19 cellular contexts compared by ENCODE assay signal in the genomic region with DNA sequence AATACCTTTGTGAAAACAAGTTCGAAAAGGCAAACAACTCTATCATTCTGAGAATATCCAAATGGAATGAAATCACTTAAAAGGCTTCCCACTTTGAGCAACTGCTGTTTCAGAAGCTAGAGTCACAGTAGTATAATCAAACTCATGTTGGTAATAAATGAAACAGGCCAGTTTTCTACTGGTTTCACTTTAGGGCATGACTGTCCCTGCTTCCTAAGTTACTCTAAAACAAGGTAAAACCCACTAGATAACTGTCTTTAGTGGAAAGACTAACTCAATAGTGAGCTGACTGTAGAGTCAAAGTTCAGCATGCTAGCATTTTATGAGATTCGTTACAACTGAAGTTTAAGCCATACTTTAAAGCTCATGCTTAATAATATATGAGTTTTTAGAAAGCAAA. TPM values are rescaled to one million over a fixed set of nuclear protein-coding genes. Genes with fewer than 3 reads are reported as not detected.
DNase-seq lines count a peak whose midpoint lies in the region; ATAC-seq and TF ChIP-seq lines count a peak whose summit lies in the region.
"Had no signal": no experiment of that assay in that cellular context is flagged by ENCODE, and none has a peak within 500 bp of the region (broad histone marks: within the 10 kb centered on the region; RNA-seq: fewer than 3 reads in every experiment).

No MANE protein-coding gene starts in this region.

- no peak overlapping the region for H3K4me2 ChIP-seq in mesenchymal stem cell (ENCODE audit: low read length, poor library complexity, severe bottlenecking)
- H3K4me2 ChIP-seq: KMS-11 had no signal

- peaks cover 20% of the 10 kb centered on the region for H3K36me3 Mint-ChIP-seq in activated CD8-positive, alpha-beta T cell treated with anti-CD3 and anti-CD28 coated beads for 36 hours (ENCODE audit: low read depth)
- H3K36me3 Mint-ChIP-seq in activated CD8-positive, alpha-beta T cell treated with anti-CD3 and anti-CD28 coated beads, Interleukin-2, amount 10 ng/mL, durations not matched to agents 7 days and 5 days (ENCODE audit: low read depth) = peaks cover 37% of the 10 kb centered on the region
- H3K36me3 Mint-ChIP-seq in activated naive CD8-positive, alpha-beta T cell = peaks cover 5% of the 10 kb centered on the region

- H3K27me3 Mint-ChIP-seq in activated CD8-positive, alpha-beta T cell treated with anti-CD3 and anti-CD28 coated beads for 36 hours = no peaks in the 10 kb centered on the region
- H3K27me3 Mint-ChIP-seq in activated CD8-positive, alpha-beta T cell treated with anti-CD3 and anti-CD28 coated beads, Interleukin-2, amount 10 ng/mL, durations not matched to agents 7 days and 5 days (ENCODE audit: low read depth) = no peaks in the 10 kb centered on the region
- H3K27me3 Mint-ChIP-seq in activated naive CD8-positive, alpha-beta T cell = no peaks in the 10 kb centered on the region

- peaks cover 18% of the 10 kb centered on the region for H3K4me1 Mint-ChIP-seq in activated CD8-positive, alpha-beta T cell treated with anti-CD3 and anti-CD28 coated beads for 36 hours (ENCODE audit: low read depth)
- peaks cover 9% of the 10 kb centered on the region for H3K4me1 Mint-ChIP-seq in activated CD8-positive, alpha-beta T cell treated with anti-CD3 and anti-CD28 coated beads, Interleukin-2, amount 10 ng/mL, durations not matched to agents 7 days and 5 days (ENCODE audit: low read depth)
- H3K4me1 Mint-ChIP-seq in activated naive CD8-positive, alpha-beta T cell (ENCODE audit: low read depth) = peaks cover 20% of the 10 kb centered on the region

- 100% methylated on average over 1 of the region's 2 CpGs for WGBS in mesenchymal stem cell

- H3K18ac ChIP-seq in mesenchymal stem cell (ENCODE audit: low read depth in 1 of 2, low read length in 2 of 2) = no peak overlapping the region

- no peak overlapping the region for H2BK12ac ChIP-seq in mesenchymal stem cell (ENCODE audit: low read length in 2 of 2)

- no peak overlapping the region for H2BK120ac ChIP-seq in mesenchymal stem cell (ENCODE audit: low read depth, low read length)

- ATAC-seq in activated CD8-positive, alpha-beta T cell treated with anti-CD3 and anti-CD28 coated beads for 36 hours = peak; percentile 13
- no peak for ATAC-seq in activated CD8-positive, alpha-beta T cell treated with anti-CD3 and anti-CD28 coated beads, Interleukin-2, amount 10 ng/mL, durations not matched to agents 7 days and 5 days
- no peak for ATAC-seq in HG02973 (IDR thresholded peaks at IDR 0.05; ENCODE audit: unreplicated experiment)
- no peak for ATAC-seq in HG03280 (IDR thresholded peaks at IDR 0.05; ENCODE audit: unreplicated experiment)
- ATAC-seq: Panc1 had no signal

- H3K27ac Mint-ChIP-seq in activated CD8-positive, alpha-beta T cell treated with anti-CD3 and anti-CD28 coated beads for 36 hours = peak overlapping the region; percentile 20
- H3K27ac Mint-ChIP-seq in activated CD8-positive, alpha-beta T cell treated with anti-CD3 and anti-CD28 coated beads, Interleukin-2, amount 10 ng/mL, durations not matched to agents 7 days and 5 days = no peak overlapping the region
- peak overlapping the region; percentile 36 for H3K27ac Mint-ChIP-seq in activated naive CD8-positive, alpha-beta T cell

- H3K14ac ChIP-seq in mesenchymal stem cell (ENCODE audit: low read length in 2 of 2) = no peak overlapping the region

- H3K36me3 ChIP-seq in mesenchymal stem cell (ENCODE audit: control insufficient read depth in 1 of 2, insufficient read depth in 2 of 2, low read depth in 1 of 2, low read length in 2 of 2) = peaks cover 23 to 77% of the 10 kb centered on the region in 2 experiments

- no peak overlapping the region for H3K27ac ChIP-seq in mesenchymal stem cell (ENCODE audit: low read length, poor library complexity, severe bottlenecking)
- H3K27ac ChIP-seq: C4-2B, KMS-11 had no signal

- no peak overlapping the region for H2BK15ac ChIP-seq in mesenchymal stem cell (ENCODE audit: low read depth, poor library complexity, severe bottlenecking)

- H4K8ac ChIP-seq in mesenchymal stem cell (ENCODE audit: low read length) = no peak overlapping the region

- H3K4me3 Mint-ChIP-seq in activated CD8-positive, alpha-beta T cell treated with anti-CD3 and anti-CD28 coated beads for 36 hours = no peak overlapping the region
- H3K4me3 Mint-ChIP-seq in activated CD8-positive, alpha-beta T cell treated with anti-CD3 and anti-CD28 coated beads, Interleukin-2, amount 10 ng/mL, durations not matched to agents 7 days and 5 days = no peak overlapping the region
- no peak overlapping the region for H3K4me3 Mint-ChIP-seq in activated naive CD8-positive, alpha-beta T cell

- H2AFZ ChIP-seq in mesenchymal stem cell (ENCODE audit: low read depth, low read length) = no peak overlapping the region

- CTCF ChIA-PET in activated CD8-positive, alpha-beta T cell treated with anti-CD3 and anti-CD28 coated beads for 36 hours (lab: Charles Lee) = interaction anchor here (0.8 to 1.9 kb wide), 3 partner anchors 131 to 386 kb away, joined by 4 to 8 read pairs (median 4); partner anchors contain the start of gene ALAD
- CTCF ChIA-PET in activated CD8-positive, alpha-beta T cell treated with anti-CD3 and anti-CD28 coated beads, Interleukin-2, amount 10 ng/mL, durations not matched to agents 7 days and 5 days (lab: Charles Lee) = interaction anchor here (0.7 to 1.4 kb wide), 6 partner anchors 38 to 389 kb away, joined by 3 to 7 read pairs (median 3); partner anchors contain the start of gene ALAD

- peaks cover 19% of the 10 kb centered on the region for H3K79me1 ChIP-seq in mesenchymal stem cell (replicated peaks; ENCODE audit: low read length, poor library complexity, severe bottlenecking)

- no peak overlapping the region for H3K9ac ChIP-seq in mesenchymal stem cell (ENCODE audit: low read length)
- H3K9ac ChIP-seq: KMS-11 had no signal

- no peak overlapping the region for H3K23ac ChIP-seq in mesenchymal stem cell (ENCODE audit: low read length in 2 of 2)

- no peaks in the 10 kb centered on the region for H3K9me3 Mint-ChIP-seq in activated CD8-positive, alpha-beta T cell treated with anti-CD3 and anti-CD28 coated beads for 36 hours
- no peaks in the 10 kb centered on the region for H3K9me3 Mint-ChIP-seq in activated CD8-positive, alpha-beta T cell treated with anti-CD3 and anti-CD28 coated beads, Interleukin-2, amount 10 ng/mL, durations not matched to agents 7 days and 5 days (ENCODE audit: insufficient read depth)
- no peaks in the 10 kb centered on the region for H3K9me3 Mint-ChIP-seq in activated naive CD8-positive, alpha-beta T cell (ENCODE audit: low read depth)

- intact Hi-C loops in activated CD8-positive, alpha-beta T cell treated with anti-CD3 and anti-CD28 coated beads for 36 hours (cut with micrococcal nuclease) = no loop called here

- H3K4ac ChIP-seq in mesenchymal stem cell (ENCODE audit: low read depth in 1 of 2, low read length in 2 of 2) = no peak overlapping the region

- H3K27me3 ChIP-seq in mesenchymal stem cell (ENCODE audit: control insufficient read depth in 1 of 2, insufficient read depth in 1 of 2, low read length in 2 of 2) = no peaks in the 10 kb centered on the region

- no peak for TF ChIP-seq CTCF in activated CD8-positive, alpha-beta T cell treated with anti-CD3 and anti-CD28 coated beads for 36 hours (IDR thresholded peaks at IDR 0.05)

- POLR2A ChIA-PET in activated CD8-positive, alpha-beta T cell treated with anti-CD3 and anti-CD28 coated beads for 36 hours (lab: Charles Lee) = no interaction called here
- POLR2A ChIA-PET in activated CD8-positive, alpha-beta T cell treated with anti-CD3 and anti-CD28 coated beads, Interleukin-2, amount 10 ng/mL, durations not matched to agents 7 days and 5 days (lab: Charles Lee) = no interaction called here

- no peak overlapping the region for H3K4me3 ChIP-seq in mesenchymal stem cell (ENCODE audit: insufficient read depth in 1 of 2, low read depth in 1 of 2, low read length in 2 of 2)

- H3K9me3 ChIP-seq in mesenchymal stem cell (ENCODE audit: control insufficient read depth, low read length) = no peaks in the 10 kb centered on the region

- H4K91ac ChIP-seq in mesenchymal stem cell (ENCODE audit: low read length) = no peak overlapping the region

- no peak overlapping the region for H2BK5ac ChIP-seq in mesenchymal stem cell (ENCODE audit: low read depth, low read length, poor library complexity, severe bottlenecking)

- H2AK5ac ChIP-seq in mesenchymal stem cell (ENCODE audit: low read length, severe bottlenecking) = no peak overlapping the region

- H3K4me1 ChIP-seq in mesenchymal stem cell (ENCODE audit: control insufficient read depth, insufficient read depth, low read depth, low read length) = no peaks in the 10 kb centered on the region

- DNase-seq in activated CD8-positive, alpha-beta T cell treated with anti-CD3 and anti-CD28 coated beads for 36 hours = no peak
- no peak for DNase-seq in activated CD8-positive, alpha-beta T cell treated with anti-CD3 and anti-CD28 coated beads, Interleukin-2, amount 10 ng/mL, durations not matched to agents 7 days and 5 days
- peak; percentile 13 for DNase-seq in OCI-M1 (lab: John Stamatoyannopoulos, UW)
- DNase-seq in mesenchymal stem cell = peak; percentile 16
- no peak for DNase-seq in NCI-H748 (lab: John Stamatoyannopoulos, UW; ENCODE audit: unreplicated experiment)
- DNase-seq: DMS153, NCI-H1436 treated with DMSO at 0.1 percent for 48 hours, NCI-H2029 treated with DMSO at 0.1 percent for 48 hours, NCI-H2171 treated with DMSO at 0.1 percent for 48 hours, NCI-H774 had no signal

RNA-seq across cellular contexts. Expression of gene CDC26, which starts 6.0 kb away (rescaled TPM):
- 10 to 100 TPM; 28.0 to 30.4 TPM for total RNA-seq in activated CD8-positive, alpha-beta T cell treated with anti-CD3 and anti-CD28 coated beads for 36 hours
- total RNA-seq in activated CD8-positive, alpha-beta T cell treated with anti-CD3 and anti-CD28 coated beads, Interleukin-2, amount 10 ng/mL, durations not matched to agents 7 days and 5 days = 10 to 100 TPM; 26.1 to 28.9 TPM
- polyA plus RNA-seq in mesenchymal stem cell (2013, experiment 1 of 2) = 41.1 TPM
- 41.9 TPM for polyA plus RNA-seq in mesenchymal stem cell (2013, experiment 2 of 2)

RNA-seq across cellular contexts. Expression of gene PRPF4, which starts 6.1 kb away (rescaled TPM):
- 10 to 100 TPM; 52.9 to 56.5 TPM for total RNA-seq in activated CD8-positive, alpha-beta T cell treated with anti-CD3 and anti-CD28 coated beads for 36 hours
- total RNA-seq in activated CD8-positive, alpha-beta T cell treated with anti-CD3 and anti-CD28 coated beads, Interleukin-2, amount 10 ng/mL, durations not matched to agents 7 days and 5 days = 10 to 100 TPM; 33.3 to 37.3 TPM
- polyA plus RNA-seq in mesenchymal stem cell (2013, experiment 1 of 2) = 16.5 TPM
- 15.6 TPM for polyA plus RNA-seq in mesenchymal stem cell (2013, experiment 2 of 2)

RNA-seq across cellular contexts. Expression of gene RNF183, which starts 33.8 kb away (rescaled TPM):
- under 1 TPM in 1 of 2 experiments, not detected in 1; 0.27 TPM for total RNA-seq in activated CD8-positive, alpha-beta T cell treated with anti-CD3 and anti-CD28 coated beads for 36 hours
- total RNA-seq in activated CD8-positive, alpha-beta T cell treated with anti-CD3 and anti-CD28 coated beads, Interleukin-2, amount 10 ng/mL, durations not matched to agents 7 days and 5 days = not detected
- 0.04 TPM for polyA plus RNA-seq in mesenchymal stem cell (2013, experiment 1 of 2)
- 0.08 TPM for polyA plus RNA-seq in mesenchymal stem cell (2013, experiment 2 of 2)
- total RNA-seq: A673, H1, M059J had no signal

RNA-seq across cellular contexts. Expression of gene SLC31A1, which starts 48.0 kb away (rescaled TPM):
- total RNA-seq in activated CD8-positive, alpha-beta T cell treated with anti-CD3 and anti-CD28 coated beads for 36 hours = 10 to 100 TPM; 18.3 to 19.2 TPM
- 10 to 100 TPM in 1 of 2 experiments, 1 to 10 TPM in 1; 9.5 to 10.2 TPM for total RNA-seq in activated CD8-positive, alpha-beta T cell treated with anti-CD3 and anti-CD28 coated beads, Interleukin-2, amount 10 ng/mL, durations not matched to agents 7 days and 5 days
- 73.5 TPM for polyA plus RNA-seq in mesenchymal stem cell (2013, experiment 1 of 2)
- 76.5 TPM for polyA plus RNA-seq in mesenchymal stem cell (2013, experiment 2 of 2)

RNA-seq across cellular contexts. Expression of gene FKBP15, which starts 48.3 kb away (rescaled TPM):
- total RNA-seq in activated CD8-positive, alpha-beta T cell treated with anti-CD3 and anti-CD28 coated beads for 36 hours = 10 to 100 TPM; 32.5 to 33.7 TPM
- 10 to 100 TPM; 34.5 to 36.3 TPM for total RNA-seq in activated CD8-positive, alpha-beta T cell treated with anti-CD3 and anti-CD28 coated beads, Interleukin-2, amount 10 ng/mL, durations not matched to agents 7 days and 5 days
- 20.0 TPM for polyA plus RNA-seq in mesenchymal stem cell (2013, experiment 1 of 2)
- 18.3 TPM for polyA plus RNA-seq in mesenchymal stem cell (2013, experiment 2 of 2)

Comparison
In these comparisons a context has a peak if more than half of its experiments do, and no peak if none do; other contexts are left out.
1. DNase-seq: peak in OCI-M1 (single experiment) and mesenchymal stem cell (single experiment); none in activated CD8-positive, alpha-beta T cell treated with anti-CD3 and anti-CD28 coated beads for 36 hours (single experiment), activated CD8-positive, alpha-beta T cell treated with anti-CD3 and anti-CD28 coated beads, Interleukin-2, amount 10 ng/mL, durations not matched to agents 7 days and 5 days (single experiment) and NCI-H748 (single experiment).